ENCODE assay signal across 32 cellular contexts in genomic region chr20:19482726-19483125, GRCh38.
"Had no signal": no experiment of that assay in that cellular context is flagged by ENCODE, and none has a peak within 500 bp of the region (broad histone marks: within the 10 kb centered on the region; RNA-seq: fewer than 3 reads in every experiment).

No MANE protein-coding gene starts in this region.

- H3K9me3 ChIP-seq: ascending aorta had no signal

- H3K4me1 ChIP-seq: ascending aorta had no signal

- H3K4me1 Mint-ChIP-seq: activated B cell treated with CpG ODN at 0.5 μM for 24 hours; activated CD4-positive, alpha-beta memory T cell treated with anti-CD3 and anti-CD28 coated beads, Interleukin-2, amount 10 ng/mL, durations not matched to agents 7 days and 5 days; activated CD4-positive, alpha-beta T cell treated with anti-CD3 and anti-CD28 coated beads, Interleukin-2, amount 10 ng/mL, durations not matched to agents 24 days and 14 days; activated naive CD4-positive, alpha-beta T cell treated with anti-CD3 and anti-CD28 coated beads, Interleukin-2, amount 10 ng/mL, durations not matched to agents 7 days and 5 days; activated naive CD4-positive, alpha-beta T cell treated with anti-CD3 and anti-CD28 coated beads, Interleukin-2, amount 50 U/mL, for 24 hours; activated naive CD8-positive, alpha-beta T cell treated with anti-CD3 and anti-CD28 coated beads, Interleukin-2, amount 50 U/mL, for 24 hours had no signal

- H3K4me3 Mint-ChIP-seq: activated B cell treated with CpG ODN at 0.5 μM for 24 hours; activated CD4-positive, alpha-beta memory T cell treated with anti-CD3 and anti-CD28 coated beads, Interleukin-2, amount 10 ng/mL, durations not matched to agents 7 days and 5 days; activated CD4-positive, alpha-beta T cell treated with anti-CD3 and anti-CD28 coated beads, Interleukin-2, amount 10 ng/mL, durations not matched to agents 24 days and 14 days; activated CD8-positive, alpha-beta memory T cell treated with anti-CD3 and anti-CD28 coated beads, Interleukin-2, amount 10 ng/mL, durations not matched to agents 7 days and 5 days; activated CD8-positive, alpha-beta T cell treated with anti-CD3 and anti-CD28 coated beads, Interleukin-2, amount 10 ng/mL, durations not matched to agents 7 days and 5 days; activated naive CD4-positive, alpha-beta T cell treated with anti-CD3 and anti-CD28 coated beads, Interleukin-2, amount 10 ng/mL, durations not matched to agents 7 days and 5 days; activated naive CD4-positive, alpha-beta T cell treated with anti-CD3 and anti-CD28 coated beads, Interleukin-2, amount 50 U/mL, for 24 hours; activated naive CD8-positive, alpha-beta T cell; activated naive CD8-positive, alpha-beta T cell treated with anti-CD3 and anti-CD28 coated beads, Interleukin-2, amount 10 ng/mL, durations not matched to agents 7 days and 5 days; activated naive CD8-positive, alpha-beta T cell treated with anti-CD3 and anti-CD28 coated beads, Interleukin-2, amount 50 U/mL, for 24 hours; activated T-cell treated with anti-CD3 and anti-CD28 coated beads, Interleukin-2, amount 50 U/mL, for 24 hours; brain; T-helper 1 cell treated with Interleukin-12 subunit alpha and Interleukin-12 subunit beta and Interleukin-4 antibody, amounts not matched to agents 30 μg/mL and 1 μg/mL, for 36 hours; T-helper 2 cell treated with Interferon-gamma antibody and Interleukin-4, amounts not matched to agents 5 μg/mL and 100 μg/mL, for 36 hours had no signal

- DNase-seq: activated B cell treated with CpG ODN at 0.5 μM for 24 hours; activated CD4-positive, alpha-beta memory T cell treated with anti-CD3 and anti-CD28 coated beads, Interleukin-2, amount 10 ng/mL, durations not matched to agents 7 days and 5 days; activated CD4-positive, alpha-beta T cell treated with anti-CD3 and anti-CD28 coated beads for 4 hours; activated CD4-positive, alpha-beta T cell treated with anti-CD3 and anti-CD28 coated beads, Interleukin-2, amount 10 ng/mL, durations not matched to agents 24 days and 14 days; activated CD4-positive, alpha-beta T cell treated with anti-CD3 and anti-CD28 coated beads, Interleukin-2, amount 50 U/mL, for 48 hours; activated CD4-positive, CD25-positive, alpha-beta regulatory T cell treated with anti-CD3 and anti-CD28 coated beads, Interleukin-2, amount 50 U/mL, for 72 hours; activated CD8-positive, alpha-beta memory T cell treated with anti-CD3 and anti-CD28 coated beads for 24 hours; activated CD8-positive, alpha-beta memory T cell treated with anti-CD3 and anti-CD28 coated beads, Interleukin-2, amount 10 ng/mL, durations not matched to agents 7 days and 5 days; activated CD8-positive, alpha-beta memory T cell treated with anti-CD3 and anti-CD28 coated beads, Interleukin-2, amount 50 U/mL, for 48 hours; activated CD8-positive, alpha-beta T cell treated with anti-CD3 and anti-CD28 coated beads, Interleukin-2, amount 10 ng/mL, durations not matched to agents 7 days and 5 days; activated effector memory CD4-positive, alpha-beta T cell treated with Interleukin-2 at 50 U/mL for 16 hours; activated gamma-delta T cell; activated naive CD4-positive, alpha-beta T cell treated with anti-CD3 and anti-CD28 coated beads, Interleukin-2, amount 10 ng/mL, durations not matched to agents 7 days and 5 days; activated naive CD4-positive, alpha-beta T cell treated with Interleukin-2 at 50 U/mL for 16 hours; activated naive CD8-positive, alpha-beta T cell treated with anti-CD3 and anti-CD28 coated beads, Interleukin-2, amount 10 ng/mL, durations not matched to agents 7 days and 5 days; activated naive CD8-positive, alpha-beta T cell treated with anti-CD3 and anti-CD28 coated beads, Interleukin-2, amount 50 U/mL, for 24 hours; activated T-cell treated with anti-CD3 and anti-CD28 coated beads, Interleukin-2, amount 50 U/mL, for 24 hours; activated T-cell treated with anti-CD3 and anti-CD28 coated beads, Interleukin-2, amount 50 U/mL, for 48 hours; amygdala; anterior cingulate cortex; central memory CD4-positive, alpha-beta T cell; T-helper 1 cell; T-helper 2 cell; T-helper 9 cell had no signal

- H3K36me3 Mint-ChIP-seq: activated CD8-positive, alpha-beta memory T cell treated with anti-CD3 and anti-CD28 coated beads, Interleukin-2, amount 10 ng/mL, durations not matched to agents 7 days and 5 days; activated naive CD4-positive, alpha-beta T cell treated with anti-CD3 and anti-CD28 coated beads, Interleukin-2, amount 10 ng/mL, durations not matched to agents 7 days and 5 days; activated naive CD4-positive, alpha-beta T cell treated with anti-CD3 and anti-CD28 coated beads, Interleukin-2, amount 50 U/mL, for 24 hours; activated naive CD8-positive, alpha-beta T cell; activated naive CD8-positive, alpha-beta T cell treated with anti-CD3 and anti-CD28 coated beads, Interleukin-2, amount 10 ng/mL, durations not matched to agents 7 days and 5 days; brain had no signal

- H3K36me3 ChIP-seq: ascending aorta had no signal

- H3K27me3 ChIP-seq: ascending aorta had no signal

- H3K9me3 Mint-ChIP-seq: activated B cell treated with CpG ODN at 0.5 μM for 24 hours; activated CD4-positive, alpha-beta T cell treated with anti-CD3 and anti-CD28 coated beads, Interleukin-2, amount 10 ng/mL, durations not matched to agents 24 days and 14 days; activated naive CD4-positive, alpha-beta T cell treated with anti-CD3 and anti-CD28 coated beads, Interleukin-2, amount 10 ng/mL, durations not matched to agents 7 days and 5 days; activated naive CD4-positive, alpha-beta T cell treated with anti-CD3 and anti-CD28 coated beads, Interleukin-2, amount 50 U/mL, for 24 hours; activated naive CD8-positive, alpha-beta T cell treated with anti-CD3 and anti-CD28 coated beads, Interleukin-2, amount 50 U/mL, for 24 hours; activated T-cell treated with anti-CD3 and anti-CD28 coated beads, Interleukin-2, amount 50 U/mL, for 24 hours; activated T-helper 2 cell treated with anti-CD3 and anti-CD28 coated beads, Interferon-gamma antibody, Interleukin-2, Interleukin-4, amounts not matched to agents 10 μg/mL and 5 μg/mL and 100 μg/mL, durations not matched to agents 14 hours and 24 hours and 36 hours; brain; T-helper 1 cell treated with Interleukin-12 subunit alpha and Interleukin-12 subunit beta and Interleukin-4 antibody, amounts not matched to agents 30 μg/mL and 1 μg/mL, for 36 hours; T-helper 2 cell treated with Interferon-gamma antibody and Interleukin-4, amounts not matched to agents 5 μg/mL and 100 μg/mL, for 36 hours had no signal

- H3K27ac Mint-ChIP-seq: activated B cell treated with CpG ODN at 0.5 μM for 24 hours; activated CD4-positive, alpha-beta memory T cell treated with anti-CD3 and anti-CD28 coated beads, Interleukin-2, amount 10 ng/mL, durations not matched to agents 7 days and 5 days; activated CD4-positive, alpha-beta T cell treated with anti-CD3 and anti-CD28 coated beads, Interleukin-2, amount 10 ng/mL, durations not matched to agents 24 days and 14 days; activated CD8-positive, alpha-beta memory T cell treated with anti-CD3 and anti-CD28 coated beads, Interleukin-2, amount 10 ng/mL, durations not matched to agents 7 days and 5 days; activated CD8-positive, alpha-beta T cell treated with anti-CD3 and anti-CD28 coated beads, Interleukin-2, amount 10 ng/mL, durations not matched to agents 7 days and 5 days; activated naive CD4-positive, alpha-beta T cell treated with anti-CD3 and anti-CD28 coated beads, Interleukin-2, amount 10 ng/mL, durations not matched to agents 7 days and 5 days; activated naive CD4-positive, alpha-beta T cell treated with anti-CD3 and anti-CD28 coated beads, Interleukin-2, amount 50 U/mL, for 24 hours; activated naive CD8-positive, alpha-beta T cell; activated naive CD8-positive, alpha-beta T cell treated with anti-CD3 and anti-CD28 coated beads, Interleukin-2, amount 10 ng/mL, durations not matched to agents 7 days and 5 days; activated naive CD8-positive, alpha-beta T cell treated with anti-CD3 and anti-CD28 coated beads, Interleukin-2, amount 50 U/mL, for 24 hours; activated T-cell treated with anti-CD3 and anti-CD28 coated beads, Interleukin-2, amount 50 U/mL, for 24 hours; activated T-helper 2 cell treated with anti-CD3 and anti-CD28 coated beads, Interferon-gamma antibody, Interleukin-2, Interleukin-4, amounts not matched to agents 10 μg/mL and 5 μg/mL and 100 μg/mL, durations not matched to agents 14 hours and 24 hours and 36 hours; brain; T-helper 1 cell treated with Interleukin-12 subunit alpha and Interleukin-12 subunit beta and Interleukin-4 antibody, amounts not matched to agents 30 μg/mL and 1 μg/mL, for 36 hours; T-helper 2 cell treated with Interferon-gamma antibody and Interleukin-4, amounts not matched to agents 5 μg/mL and 100 μg/mL, for 36 hours had no signal

- ATAC-seq: activated CD8-positive, alpha-beta memory T cell treated with anti-CD3 and anti-CD28 coated beads, Interleukin-2, amount 10 ng/mL, durations not matched to agents 7 days and 5 days; activated CD8-positive, alpha-beta T cell treated with anti-CD3 and anti-CD28 coated beads, Interleukin-2, amount 10 ng/mL, durations not matched to agents 7 days and 5 days; activated naive CD8-positive, alpha-beta T cell treated with anti-CD3 and anti-CD28 coated beads, Interleukin-2, amount 50 U/mL, for 24 hours had no signal

- H3K4me3 ChIP-seq: ascending aorta had no signal

- H3K27me3 Mint-ChIP-seq: activated CD4-positive, alpha-beta memory T cell treated with anti-CD3 and anti-CD28 coated beads, Interleukin-2, amount 10 ng/mL, durations not matched to agents 7 days and 5 days; activated CD4-positive, alpha-beta T cell treated with anti-CD3 and anti-CD28 coated beads, Interleukin-2, amount 10 ng/mL, durations not matched to agents 24 days and 14 days; activated CD8-positive, alpha-beta memory T cell treated with anti-CD3 and anti-CD28 coated beads, Interleukin-2, amount 10 ng/mL, durations not matched to agents 7 days and 5 days; activated naive CD4-positive, alpha-beta T cell treated with anti-CD3 and anti-CD28 coated beads, Interleukin-2, amount 50 U/mL, for 24 hours; activated naive CD8-positive, alpha-beta T cell treated with anti-CD3 and anti-CD28 coated beads, Interleukin-2, amount 50 U/mL, for 24 hours; activated T-cell treated with anti-CD3 and anti-CD28 coated beads, Interleukin-2, amount 50 U/mL, for 24 hours had no signal

- H3K27ac ChIP-seq: ascending aorta, VCaP had no signal
